ENCODE assay signal across 17 cellular contexts in genomic region chr3:190065204-190065603, GRCh38. TPM values are rescaled to one million over a fixed set of nuclear protein-coding genes. Genes with fewer than 3 reads are reported as not detected.
"Had no signal": no experiment of that assay in that cellular context is flagged by ENCODE, and none has a peak within 500 bp of the region (broad histone marks: within the 10 kb centered on the region; RNA-seq: fewer than 3 reads in every experiment).

No MANE protein-coding gene starts in this region.

- H3K36me3 ChIP-seq: left ventricle myocardium inferior, neutrophil, sigmoid colon, spleen, thoracic aorta, upper lobe of right lung had no signal

- H3K4me1 ChIP-seq: left ventricle myocardium inferior, upper lobe of right lung had no signal

- H3K4me3 ChIP-seq: left ventricle myocardium inferior, sigmoid colon, spleen, thoracic aorta, upper lobe of right lung had no signal

- ATAC-seq: naive thymus-derived CD4-positive, alpha-beta T cell; stimulated activated naive B cell treated with anti-CD40 and anti-IgM and Interleukin-4, amounts not matched to agents 10 μg/mL and 1 μg/mL and 100 μg/mL, for 72 hours; upper lobe of right lung had no signal

- H3K27ac ChIP-seq: left ventricle myocardium inferior, neutrophil, thoracic aorta, upper lobe of right lung, VCaP had no signal

- H3K9me3 ChIP-seq: left ventricle myocardium inferior, neutrophil, sigmoid colon, spleen, thoracic aorta, upper lobe of right lung had no signal

- H3K27me3 ChIP-seq: foreskin keratinocyte, neutrophil, sigmoid colon, spleen, upper lobe of right lung had no signal

- FAIRE-seq: islet of Langerhans had no signal

- DNase-seq: activated CD4-positive, alpha-beta T cell treated with anti-CD3 and anti-CD28 coated beads, Interleukin-2, amount 50 U/mL, for 4 hours; activated CD4-positive, CD25-positive, alpha-beta regulatory T cell treated with anti-CD3 and anti-CD28 coated beads, Interleukin-2, amount 50 U/mL, for 72 hours; activated gamma-delta T cell; hippocampal formation; left ventricle myocardium inferior; naive thymus-derived CD4-positive, alpha-beta T cell; sigmoid colon; spleen; stimulated activated naive B cell treated with anti-CD40 and anti-IgM and Interleukin-4, amounts not matched to agents 10 μg/mL and 1 μg/mL and 100 μg/mL, for 72 hours; T-helper 2 cell; upper lobe of right lung had no signal

RNA-seq across cellular contexts. Expression of gene P3H2, which starts 55.5 kb away (rescaled TPM):
- total RNA-seq: activated CD8-positive, alpha-beta memory T cell treated with anti-CD3 and anti-CD28 coated beads for 36 hours had no signal
- polyA plus RNA-seq: naive thymus-derived CD4-positive, alpha-beta T cell had no signal
